26 cellular contexts compared by ENCODE assay signal in genomic region chr20:32943490-32944052, GRCh38.
"Had no signal": no experiment of that assay in that cellular context is flagged by ENCODE, and none has a peak within 500 bp of the region (broad histone marks: within the 10 kb centered on the region; RNA-seq: fewer than 3 reads in every experiment).

No MANE protein-coding gene starts in this region.

- H3K4me3 ChIP-seq: esophagus muscularis mucosa, gastroesophageal sphincter, heart left ventricle, hepatocyte, lower lobe of right lung, mucosa of descending colon, prostate gland, skin epidermis, spleen, testis, tibial artery, upper lobe of right lung, vagina had no signal

- H3K4me3 Mint-ChIP-seq: mesothelial cell of epicardium; naive B cell; natural killer cell treated with Interleukin-12 subunit alpha and Interleukin-12 subunit beta and Interleukin-15 and Interleukin-18, amount 100 ng/mL, for 72 hours; neural crest cell; stimulated activated memory B cell treated with anti-CD40 and anti-IgM and Interleukin-4, amounts not matched to agents 10 μg/mL and 1 μg/mL and 100 μg/mL, for 72 hours had no signal

- H3K27ac ChIP-seq: esophagus muscularis mucosa, foreskin keratinocyte, gastroesophageal sphincter, heart left ventricle, hepatocyte, lower lobe of right lung, prostate gland, skin epidermis, spleen, testis, tibial artery, upper lobe of right lung, vagina had no signal

- H3K9me3 Mint-ChIP-seq: natural killer cell treated with Interleukin-12 subunit alpha and Interleukin-12 subunit beta and Interleukin-15 and Interleukin-18, amount 100 ng/mL, for 72 hours; neural crest cell had no signal

- H3K4me2 ChIP-seq: hepatocyte had no signal

- H3K79me2 ChIP-seq: hepatocyte had no signal

- H3K4me1 ChIP-seq: esophagus muscularis mucosa, foreskin keratinocyte, gastroesophageal sphincter, heart left ventricle, lower lobe of right lung, prostate gland, spleen, testis, tibial artery, upper lobe of right lung, vagina had no signal

- H3K27ac Mint-ChIP-seq: mesothelial cell of epicardium; naive B cell; natural killer cell treated with Interleukin-12 subunit alpha and Interleukin-12 subunit beta and Interleukin-15 and Interleukin-18, amount 100 ng/mL, for 72 hours; stimulated activated memory B cell treated with anti-CD40 and anti-IgM and Interleukin-4, amounts not matched to agents 10 μg/mL and 1 μg/mL and 100 μg/mL, for 72 hours had no signal

- DNase-seq: effector CD8-positive, alpha-beta T cell; foreskin keratinocyte; heart left ventricle; left cardiac atrium; left ventricle myocardium superior; lower lobe of right lung; mucosa of descending colon; naive B cell; right cardiac atrium; spleen; stimulated activated CD4-positive, alpha-beta T cell treated with anti-CD3 and anti-CD28 coated beads, Interleukin-4, amount 100 ng/mL, for 4 hours; stimulated activated naive CD8-positive, alpha-beta T cell treated with anti-CD3 and anti-CD28 coated beads, Interleukin-15, Interleukin-2, amounts not matched to agents 100 U/mL and 50 U/mL, for 24 hours; substantia nigra; testis; tibial artery; upper lobe of right lung had no signal

- H3K27me3 ChIP-seq: heart left ventricle, hepatocyte, spleen, testis, tibial artery, upper lobe of right lung, vagina had no signal

- H3K9me3 ChIP-seq: mucosa of descending colon, prostate gland, testis, upper lobe of right lung, vagina had no signal

- H3K4me1 Mint-ChIP-seq: mesothelial cell of epicardium; naive B cell; stimulated activated memory B cell treated with anti-CD40 and anti-IgM and Interleukin-4, amounts not matched to agents 10 μg/mL and 1 μg/mL and 100 μg/mL, for 72 hours had no signal

- H3K36me3 Mint-ChIP-seq: natural killer cell treated with Interleukin-12 subunit alpha and Interleukin-12 subunit beta and Interleukin-15 and Interleukin-18, amount 100 ng/mL, for 72 hours had no signal

- H3K36me3 ChIP-seq: esophagus muscularis mucosa, gastroesophageal sphincter, heart left ventricle, lower lobe of right lung, prostate gland, spleen, tibial artery, upper lobe of right lung, vagina had no signal

- ATAC-seq: foreskin keratinocyte; gastroesophageal sphincter; heart left ventricle; left cardiac atrium; left ventricle myocardium superior; lower lobe of right lung; mucosa of descending colon; natural killer cell treated with Interleukin-12 subunit alpha and Interleukin-12 subunit beta and Interleukin-15 and Interleukin-18, amount 100 ng/mL, for 72 hours; right cardiac atrium; stimulated activated memory B cell treated with anti-CD40 and anti-IgM and Interleukin-4, amounts not matched to agents 10 μg/mL and 1 μg/mL and 100 μg/mL, for 72 hours; stimulated activated naive CD8-positive, alpha-beta T cell treated with anti-CD3 and anti-CD28 coated beads, Interleukin-15, Interleukin-2, amounts not matched to agents 100 U/mL and 50 U/mL, for 24 hours; upper lobe of right lung had no signal

- H2AFZ ChIP-seq: hepatocyte had no signal
